Comparison of ENCODE assay signal across 8 cellular contexts in the genomic region with DNA sequence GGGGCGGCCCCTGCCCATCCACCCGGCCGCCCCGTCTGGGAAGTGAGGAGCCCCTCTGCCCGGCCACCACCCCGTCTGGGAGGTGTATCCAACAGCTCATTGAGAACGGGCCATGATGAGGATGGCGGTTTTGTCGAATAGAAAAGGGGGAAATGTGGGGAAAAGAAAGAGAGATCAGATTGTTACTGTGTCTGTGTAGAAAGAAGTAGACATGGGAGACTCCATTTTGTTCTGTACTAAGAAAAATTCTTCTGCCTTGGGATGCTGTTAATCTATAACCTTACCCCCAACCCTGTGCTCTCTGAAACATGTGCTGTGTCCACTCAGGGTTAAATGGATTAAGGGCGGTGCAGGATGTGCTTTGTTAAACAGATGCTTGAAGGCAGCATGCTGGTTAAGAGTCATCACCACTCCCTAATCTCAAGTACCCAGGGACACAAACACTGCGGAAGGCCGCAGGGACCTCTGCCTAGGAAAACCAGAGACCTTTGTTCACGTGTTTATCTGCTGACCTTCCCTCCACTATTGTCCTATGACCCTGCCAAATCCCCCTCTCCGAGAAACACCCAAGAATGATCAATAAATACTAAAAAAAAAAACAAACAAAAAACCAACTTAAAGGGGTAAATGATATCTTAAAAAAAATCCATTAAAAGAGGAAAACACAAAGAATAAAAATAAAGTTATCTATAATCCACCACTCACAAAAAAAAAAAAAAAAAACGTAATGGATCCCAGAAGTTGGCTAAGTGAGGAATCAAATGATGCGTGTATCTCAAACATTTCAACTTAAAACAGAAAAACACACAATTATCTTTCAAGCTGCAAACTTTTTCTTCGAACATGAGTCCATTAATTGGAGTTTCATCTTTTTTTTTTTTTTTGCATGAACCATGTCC.
DNase-seq lines count a peak whose midpoint lies in the region; ATAC-seq, FAIRE-seq and TF ChIP-seq lines count a peak whose summit lies in the region.
"Not testable (repeated sequence)": the region's sequence is repeated elsewhere in the genome, so short reads cannot be mapped to it uniquely, and the experiment has no call there.

No MANE protein-coding gene starts in this region.

- peak; percentile 4 for DNase-seq in 8988T
- not testable (repeated sequence) for DNase-seq in HFFc6; T-helper 17 cell; central memory CD8-positive, alpha-beta T cell (ENCODE audit: low spot score in 2 of 2); frontal cortex (ENCODE audit: low spot score in 2 of 2); mesenchymal stem cell; neuronal stem cell (ENCODE audit: low spot score)

- not testable (repeated sequence) for H3K9me3 ChIP-seq in T-helper 17 cell (ENCODE audit: control insufficient read depth, low read length, poor library complexity, severe bottlenecking); mesenchymal stem cell (ENCODE audit: control insufficient read depth, low read length); neuronal stem cell (replicated peaks in 1 of 2; ENCODE audit: control insufficient read depth in 2 of 2, insufficient read depth in 1 of 2, low read depth in 1 of 2, low read length in 2 of 2)

- not testable (repeated sequence) for ATAC-seq in T-helper 17 cell; central memory CD8-positive, alpha-beta T cell (replicated peaks; ENCODE audit: extremely low read depth, poor library complexity, severe bottlenecking)

- WGBS in mesenchymal stem cell: 67% methylated on average over 4 of the region's 17 CpGs
- no CpG with 5 or more reads among the region's 17 CpGs for WGBS in neuronal stem cell (ENCODE audit: extremely low coverage in 2 of 2, insufficient read length in 2 of 2, insufficient replicate concordance in 1 of 2), 2 donors

- not testable (repeated sequence) for H2BK15ac ChIP-seq in mesenchymal stem cell (ENCODE audit: low read depth, poor library complexity, severe bottlenecking); neuronal stem cell (ENCODE audit: low read length)

- not testable (repeated sequence) for H3K4me2 ChIP-seq in mesenchymal stem cell (ENCODE audit: low read length, poor library complexity, severe bottlenecking); neuronal stem cell (ENCODE audit: insufficient read depth, low read length, poor library complexity, severe bottlenecking)

- H4K8ac ChIP-seq in mesenchymal stem cell (ENCODE audit: low read length); neuronal stem cell (ENCODE audit: low read depth, low read length): not testable (repeated sequence)

- H3K79me1 ChIP-seq in mesenchymal stem cell (replicated peaks; ENCODE audit: low read length, poor library complexity, severe bottlenecking); neuronal stem cell (ENCODE audit: low read depth, low read length): not testable (repeated sequence)

- H3K27me3 Mint-ChIP-seq in HFFc6 (ENCODE audit: insufficient read depth); T-helper 17 cell; central memory CD8-positive, alpha-beta T cell: not testable (repeated sequence)

- not testable (repeated sequence) for H3K27me3 ChIP-seq in mesenchymal stem cell (ENCODE audit: control insufficient read depth in 1 of 2, insufficient read depth in 1 of 2, low read length in 2 of 2); neuronal stem cell (ENCODE audit: control insufficient read depth in 3 of 3, insufficient read depth in 3 of 3, low read depth in 1 of 3, low read length in 3 of 3)

- H3K36me3 ChIP-seq in mesenchymal stem cell (ENCODE audit: control insufficient read depth in 1 of 2, insufficient read depth in 2 of 2, low read depth in 1 of 2, low read length in 2 of 2): peaks cover 0 to 11% of the 10 kb centered on the region in 2 experiments
- H3K36me3 ChIP-seq in neuronal stem cell (replicated peaks in 1 of 2; ENCODE audit: control insufficient read depth in 2 of 2, insufficient read depth in 2 of 2, low read length in 2 of 2): not testable (repeated sequence)

- not testable (repeated sequence) for H3K4me3 ChIP-seq in mesenchymal stem cell (ENCODE audit: insufficient read depth in 1 of 2, low read depth in 1 of 2, low read length in 2 of 2); neuronal stem cell (ENCODE audit: low read length in 2 of 2)

- H3K14ac ChIP-seq in mesenchymal stem cell (ENCODE audit: low read length in 2 of 2); neuronal stem cell (ENCODE audit: low read length): not testable (repeated sequence)

- not testable (repeated sequence) for H4K91ac ChIP-seq in mesenchymal stem cell (ENCODE audit: low read length); neuronal stem cell (ENCODE audit: low read depth, low read length, poor library complexity)

- H3K9ac ChIP-seq in mesenchymal stem cell (ENCODE audit: low read length): peak overlapping the region; percentile 68
- H3K9ac ChIP-seq in neuronal stem cell (ENCODE audit: low read depth, low read length, poor library complexity): not testable (repeated sequence)

- H3K4ac ChIP-seq in mesenchymal stem cell (ENCODE audit: low read depth in 1 of 2, low read length in 2 of 2); neuronal stem cell (ENCODE audit: low read length): not testable (repeated sequence)

- not testable (repeated sequence) for H2BK12ac ChIP-seq in mesenchymal stem cell (ENCODE audit: low read length in 2 of 2); neuronal stem cell (ENCODE audit: low read length)

- H3K9me3 Mint-ChIP-seq in HFFc6; central memory CD8-positive, alpha-beta T cell: not testable (repeated sequence)

- not testable (repeated sequence) for H3K27ac ChIP-seq in mesenchymal stem cell (ENCODE audit: low read length, poor library complexity, severe bottlenecking); neuronal stem cell (replicated peaks; ENCODE audit: low read length)

- H3K4me3 Mint-ChIP-seq in HFFc6; T-helper 17 cell; central memory CD8-positive, alpha-beta T cell: not testable (repeated sequence)

- FAIRE-seq in G401.6 (lab: Jason Lieb, UNC) (peak; percentile 8), frontal cortex (lab: Jason Lieb, UNC) (peak; percentile 45)

- peaks cover 39% of the 10 kb centered on the region for H3K4me1 Mint-ChIP-seq in HFFc6 (ENCODE audit: low read depth)
- H3K4me1 Mint-ChIP-seq in T-helper 17 cell; central memory CD8-positive, alpha-beta T cell: not testable (repeated sequence)

- H2BK120ac ChIP-seq in mesenchymal stem cell (ENCODE audit: low read depth, low read length); neuronal stem cell (ENCODE audit: low read depth, low read length): not testable (repeated sequence)

- TF ChIP-seq CTCF in HFFc6 (IDR thresholded peaks at IDR 0.05): not testable (repeated sequence)

- H3K36me3 Mint-ChIP-seq in HFFc6 (ENCODE audit: low read depth); T-helper 17 cell (ENCODE audit: low read depth); central memory CD8-positive, alpha-beta T cell (ENCODE audit: insufficient read depth): not testable (repeated sequence)

- H2AFZ ChIP-seq in mesenchymal stem cell (ENCODE audit: low read depth, low read length); neuronal stem cell (ENCODE audit: low read length): not testable (repeated sequence)

- H2BK5ac ChIP-seq in mesenchymal stem cell (ENCODE audit: low read depth, low read length, poor library complexity, severe bottlenecking); neuronal stem cell (ENCODE audit: low read length): not testable (repeated sequence)

- peaks cover 28% of the 10 kb centered on the region for H3K4me1 ChIP-seq in mesenchymal stem cell (ENCODE audit: control insufficient read depth, insufficient read depth, low read depth, low read length)
- H3K4me1 ChIP-seq in neuronal stem cell (ENCODE audit: control insufficient read depth in 2 of 2, insufficient read depth in 1 of 2, low read depth in 1 of 2, low read length in 2 of 2): peaks cover 16 to 22% of the 10 kb centered on the region in 2 donors

- not testable (repeated sequence) for H3K23ac ChIP-seq in mesenchymal stem cell (ENCODE audit: low read length in 2 of 2); neuronal stem cell (ENCODE audit: low read depth, low read length, poor library complexity)

- H2AK5ac ChIP-seq in mesenchymal stem cell (ENCODE audit: low read length, severe bottlenecking); neuronal stem cell (ENCODE audit: low read depth, low read length): not testable (repeated sequence)

- H3K27ac Mint-ChIP-seq in HFFc6 (peak overlapping the region; percentile 88), T-helper 17 cell (peak overlapping the region; percentile 32)
- peak overlapping the region; percentile 22 for H3K27ac Mint-ChIP-seq in central memory CD8-positive, alpha-beta T cell (ENCODE audit: low read depth)

- H3K18ac ChIP-seq in mesenchymal stem cell (ENCODE audit: low read depth in 1 of 2, low read length in 2 of 2): not testable (repeated sequence)
- peak overlapping the region; percentile 23 for H3K18ac ChIP-seq in neuronal stem cell (ENCODE audit: low read length)

Comparison
In these comparisons a context has a peak if more than half of its experiments do, and no peak if none do; other contexts are left out.
1. H3K27ac Mint-ChIP-seq: peak in every context shown above with its lines; median percentile 88 in HFFc6; 32 in T-helper 17 cell; 22 in central memory CD8-positive, alpha-beta T cell.